ENCODE assay signal across 26 cellular contexts in the genomic region with DNA sequence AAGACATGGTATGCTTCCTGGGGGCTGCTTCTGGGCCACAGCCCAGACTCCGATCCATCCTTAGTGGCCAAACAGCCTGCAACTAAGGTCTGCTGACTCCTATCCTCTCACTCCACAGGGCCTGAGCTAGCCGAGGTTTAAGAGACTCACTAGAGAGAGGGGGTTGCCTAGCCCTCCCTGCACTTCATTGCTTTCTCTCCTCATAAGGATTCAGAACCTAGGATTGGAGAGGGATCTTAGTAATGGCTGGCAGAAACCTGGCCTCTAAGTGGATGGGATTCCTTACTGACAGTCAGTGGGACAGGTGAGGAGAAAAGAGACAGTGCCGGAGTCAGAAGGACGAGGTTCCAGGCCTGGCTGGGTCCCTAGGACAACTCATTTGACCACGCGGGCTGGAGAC. TPM values are rescaled to one million over a fixed set of nuclear protein-coding genes. Genes with fewer than 3 reads are reported as not detected.
DNase-seq lines count a peak whose midpoint lies in the region; ATAC-seq, FAIRE-seq and TF ChIP-seq lines count a peak whose summit lies in the region.
"Had no signal": no experiment of that assay in that cellular context is flagged by ENCODE, and none has a peak within 500 bp of the region (broad histone marks: within the 10 kb centered on the region; RNA-seq: fewer than 3 reads in every experiment).

No MANE protein-coding gene starts in this region.

- H3K36me3 Mint-ChIP-seq in T-cell (no peaks in the 10 kb centered on the region), mesothelial cell of epicardium (no peaks in the 10 kb centered on the region)
- H3K36me3 Mint-ChIP-seq: CD4-positive, CD25-positive, alpha-beta regulatory T cell had no signal

- WGBS in A549 (ENCODE audit: missing lambda C conversion rate): 86% methylated on average over 6 of the region's 6 CpGs

- ATAC-seq in A549 (no peak), T-cell (replicated peaks in 1 of 4) (no peak), GM18505 (IDR thresholded peaks at IDR 0.05; ENCODE audit: unreplicated experiment) (no peak)
- ATAC-seq: HepG2, sciatic nerve had no signal

- H3K27ac Mint-ChIP-seq in T-cell (peak overlapping the region; percentile 48 to 55), mesothelial cell of epicardium (peak overlapping the region; percentile 69)

- no peak overlapping the region for H3K4me3 ChIP-seq in A549
- H3K4me3 ChIP-seq: adrenal gland, HAP-1, lung, ovary had no signal

- H3K27me3 Mint-ChIP-seq in T-cell (no peaks in the 10 kb centered on the region), mesothelial cell of epicardium (ENCODE audit: low read depth) (no peaks in the 10 kb centered on the region)

- H3K9me3 ChIP-seq in A549: no peaks in the 10 kb centered on the region
- H3K9me3 ChIP-seq: adrenal gland, HAP-1, ovary had no signal

- DNase-seq in A549 (ENCODE audit: low read depth in 1 of 2, low spot score in 1 of 2): no peak
- peak; percentile 43 for DNase-seq in ELF-1 (ENCODE audit: low read depth, low spot score)
- DNase-seq in T-cell: no peak
- DNase-seq in mesothelial cell of epicardium (ENCODE audit: low spot score in 2 of 2, unreplicated experiment in 2 of 2): no peak
- DNase-seq in activated effector memory CD4-positive, alpha-beta T cell treated with anti-CD3 and anti-CD28 coated beads, Interleukin-2, amount 50 U/mL, for 16 hours: no peak
- DNase-seq in GM19240 (ENCODE audit: insufficient read length, low spot score): no peak
- no peak for DNase-seq in KG1 (lab: John Stamatoyannopoulos, UW)
- DNase-seq: ACHN; activated CD4-positive, alpha-beta T cell treated with anti-CD3 and anti-CD28 coated beads, Interleukin-2, amount 50 U/mL, for 4 hours; activated gamma-delta T cell; adrenal gland; caudate nucleus; CD4-positive, CD25-positive, alpha-beta regulatory T cell; DMS53; foreskin melanocyte; NCI-H2107; NCI-H526 treated with DMSO at 0.1 percent for 48 hours; ovary; SHP77 treated with DMSO at 0.1 percent for 48 hours; WERI-Rb-1 had no signal

- TF ChIP-seq POLR2A in A549 (IDR thresholded peaks at IDR 0.05; ENCODE audit: low read length): no peak
- no peak for TF ChIP-seq POLR2A in GM18505 (IDR thresholded peaks at IDR 0.05; ENCODE audit: borderline replicate concordance, extremely low read depth, insufficient read depth, insufficient read length)

- H3K9me3 Mint-ChIP-seq in T-cell (no peaks in the 10 kb centered on the region), mesothelial cell of epicardium (no peaks in the 10 kb centered on the region)
- H3K9me3 Mint-ChIP-seq: CD4-positive, CD25-positive, alpha-beta regulatory T cell had no signal

- H3K4me3 Mint-ChIP-seq in T-cell (no peak overlapping the region), mesothelial cell of epicardium (no peak overlapping the region)

- H3K27ac ChIP-seq in A549: peak overlapping the region; percentile 99 to 100
- H3K27ac ChIP-seq: adrenal gland, WERI-Rb-1 had no signal

- TF ChIP-seq CTCF in A549 (IDR thresholded peaks at IDR 0.05) (no peak), mesothelial cell of epicardium (IDR thresholded peaks at IDR 0.05; ENCODE audit: unreplicated experiment) (no peak)

- FAIRE-seq in A549 (lab: Jason Lieb, UNC): no peak
- FAIRE-seq: GM12892, HepG2 had no signal

- no peak overlapping the region for H3K4me2 ChIP-seq in A549

- CTCF ChIA-PET in A549 (lab: Yijun Ruan, JAX): interaction anchor here (1.1 to 1.7 kb wide), 2 partner anchors 9 to 951 kb away, joined by 3 to 8 read pairs; no protein-coding TSS in a partner anchor
- CTCF ChIA-PET in T-cell (lab: Charles Lee): interaction anchor here in 1 of 2 donors (0.6 kb wide), 1 partner anchor 554 kb away, joined by 8 read pairs; no protein-coding TSS in a partner anchor

- POLR2A ChIA-PET in A549 (lab: Yijun Ruan, JAX) (interaction anchor here (3.0 kb wide), 1 partner anchor 7 kb away, joined by 36 read pairs; a partner anchor contains a TSS), T-cell (lab: Charles Lee) (interaction anchor here in 1 of 2 donors (0.6 to 0.9 kb wide), 2 partner anchors 9 to 23 kb away, joined by 3 read pairs; no protein-coding TSS in a partner anchor)

- peaks cover 58% of the 10 kb centered on the region for H3K4me1 ChIP-seq in A549

- no peak for TF ChIP-seq RAD21 in A549 (conservative IDR thresholded peaks at IDR 0.05 in 1 of 2, IDR thresholded peaks at IDR 0.05 in 1 of 2)

- H3K4me1 Mint-ChIP-seq in T-cell (peaks cover 35 to 44% (median 42%) of the 10 kb centered on the region in 3 donors), mesothelial cell of epicardium (peaks cover 42% of the 10 kb centered on the region)

- no peak for TF ChIP-seq EP300 in A549 (IDR thresholded peaks at IDR 0.05)

TF ChIP-seq in A549, 52 proteins besides CTCF, POLR2A, EP300 and RAD21:
- TF ChIP-seq, protein P1, sequence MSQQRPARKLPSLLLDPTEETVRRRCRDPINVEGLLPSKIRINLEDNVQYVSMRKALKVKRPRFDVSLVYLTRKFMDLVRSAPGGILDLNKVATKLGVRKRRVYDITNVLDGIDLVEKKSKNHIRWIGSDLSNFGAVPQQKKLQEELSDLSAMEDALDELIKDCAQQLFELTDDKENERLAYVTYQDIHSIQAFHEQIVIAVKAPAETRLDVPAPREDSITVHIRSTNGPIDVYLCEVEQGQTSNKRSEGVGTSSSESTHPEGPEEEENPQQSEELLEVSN (IDR thresholded peaks at IDR 0.05; ENCODE audit: borderline replicate concordance, low read depth): no peak
- TF ChIP-seq FOSB (CRISPR knock-in tag; IDR thresholded peaks at IDR 0.05) (no peak), POLR2AphosphoS2 (conservative IDR thresholded peaks at IDR 0.05; ENCODE audit: low read length) (no peak), SMC3 (IDR thresholded peaks at IDR 0.05) (no peak), ESRRA (IDR thresholded peaks at IDR 0.05; ENCODE audit: borderline replicate concordance, low read length) (no peak), ZNF302 (CRISPR knock-in tag; IDR thresholded peaks at IDR 0.05) (no peak)
- TF ChIP-seq, protein P2, sequence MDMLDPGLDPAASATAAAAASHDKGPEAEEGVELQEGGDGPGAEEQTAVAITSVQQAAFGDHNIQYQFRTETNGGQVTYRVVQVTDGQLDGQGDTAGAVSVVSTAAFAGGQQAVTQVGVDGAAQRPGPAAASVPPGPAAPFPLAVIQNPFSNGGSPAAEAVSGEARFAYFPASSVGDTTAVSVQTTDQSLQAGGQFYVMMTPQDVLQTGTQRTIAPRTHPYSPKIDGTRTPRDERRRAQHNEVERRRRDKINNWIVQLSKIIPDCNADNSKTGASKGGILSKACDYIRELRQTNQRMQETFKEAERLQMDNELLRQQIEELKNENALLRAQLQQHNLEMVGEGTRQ (IDR thresholded peaks at IDR 0.05): no peak
- TF ChIP-seq, protein P3, sequence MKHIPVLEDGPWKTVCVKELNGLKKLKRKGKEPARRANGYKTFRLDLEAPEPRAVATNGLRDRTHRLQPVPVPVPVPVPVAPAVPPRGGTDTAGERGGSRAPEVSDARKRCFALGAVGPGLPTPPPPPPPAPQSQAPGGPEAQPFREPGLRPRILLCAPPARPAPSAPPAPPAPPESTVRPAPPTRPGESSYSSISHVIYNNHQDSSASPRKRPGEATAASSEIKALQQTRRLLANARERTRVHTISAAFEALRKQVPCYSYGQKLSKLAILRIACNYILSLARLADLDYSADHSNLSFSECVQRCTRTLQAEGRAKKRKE (CRISPR knock-in tag; IDR thresholded peaks at IDR 0.05; ENCODE audit: low read depth): no peak
TF ChIP-seq in A549: peak in this region for 0.

RNA-seq across cellular contexts. Expression of a gene that starts 8.2 kb away (rescaled TPM):
- 329 and 392 TPM in 2 replicates for polyA plus RNA-seq in A549 (2011; rRNA removed)
- polyA plus RNA-seq in A549 (2012; cell fraction: cytosol; rRNA removed): 189 and 275 TPM in 2 replicates
- polyA plus RNA-seq in A549 (2012; cell fraction: nucleus; rRNA removed): 368 and 387 TPM in 2 replicates
- 188 to 239 TPM (median 238 TPM) in 3 replicates for polyA plus RNA-seq in A549 (2017; fragmentation: RNase III; extraction: RNeasy Plus Mini Kit Qiagen cat#74134 plus additional on column Dnase treatment)
- polyA minus RNA-seq in A549 (2011; rRNA and poly(A)+ RNA removed): 299 and 339 TPM in 2 replicates
- total RNA-seq in T-cell: 100 to 1,000 TPM in 2 of 5 donors, 10 to 100 TPM in 3; 39.9 to 326 (median 52.1) TPM
- 61.6 to 62.5 TPM (median 61.9 TPM) in 3 replicates for total RNA-seq in mesothelial cell of epicardium

RNA-seq across cellular contexts. Expression of a gene that starts 49.4 kb away (rescaled TPM):
- polyA plus RNA-seq in A549 (2011; rRNA removed) (82.3 and 83.7 TPM in 2 replicates), A549 (2017; fragmentation: RNase III; extraction: RNeasy Plus Mini Kit Qiagen cat#74134 plus additional on column Dnase treatment) (56.2 to 58.9 TPM (median 56.5 TPM) in 3 replicates)
- polyA plus RNA-seq in A549 (2012; cell fraction: cytosol; rRNA removed): 21.6 and 24.9 TPM in 2 replicates
- 12.2 and 19.1 TPM in 2 replicates for polyA plus RNA-seq in A549 (2012; cell fraction: nucleus; rRNA removed)
- 35.9 and 39.6 TPM in 2 replicates for polyA minus RNA-seq in A549 (2011; rRNA and poly(A)+ RNA removed)
- total RNA-seq in T-cell (10 to 100 TPM; 15.7 to 24.1 (median 21.7) TPM), mesothelial cell of epicardium (35.2 to 36.6 TPM (median 36.4 TPM) in 3 replicates)

RNA-seq across cellular contexts. Expression of a gene that starts 49.7 kb away (rescaled TPM):
- polyA plus RNA-seq in A549 (2011; rRNA removed) (136 and 165 TPM in 2 replicates), A549 (2017; fragmentation: RNase III; extraction: RNeasy Plus Mini Kit Qiagen cat#74134 plus additional on column Dnase treatment) (75.1 to 86.1 TPM (median 79.8 TPM) in 3 replicates)
- 61.1 and 70.5 TPM in 2 replicates for polyA plus RNA-seq in A549 (2012; cell fraction: cytosol; rRNA removed)
- 13.7 and 21.8 TPM in 2 replicates for polyA plus RNA-seq in A549 (2012; cell fraction: nucleus; rRNA removed)
- 36.8 and 46.6 TPM in 2 replicates for polyA minus RNA-seq in A549 (2011; rRNA and poly(A)+ RNA removed)
- total RNA-seq in T-cell (100 to 1,000 TPM in 3 of 5 donors, 10 to 100 TPM in 2; 97.9 to 119 (median 106) TPM), mesothelial cell of epicardium (74.3 to 80.5 TPM (median 78.7 TPM) in 3 replicates)
